In the genomic region with DNA sequence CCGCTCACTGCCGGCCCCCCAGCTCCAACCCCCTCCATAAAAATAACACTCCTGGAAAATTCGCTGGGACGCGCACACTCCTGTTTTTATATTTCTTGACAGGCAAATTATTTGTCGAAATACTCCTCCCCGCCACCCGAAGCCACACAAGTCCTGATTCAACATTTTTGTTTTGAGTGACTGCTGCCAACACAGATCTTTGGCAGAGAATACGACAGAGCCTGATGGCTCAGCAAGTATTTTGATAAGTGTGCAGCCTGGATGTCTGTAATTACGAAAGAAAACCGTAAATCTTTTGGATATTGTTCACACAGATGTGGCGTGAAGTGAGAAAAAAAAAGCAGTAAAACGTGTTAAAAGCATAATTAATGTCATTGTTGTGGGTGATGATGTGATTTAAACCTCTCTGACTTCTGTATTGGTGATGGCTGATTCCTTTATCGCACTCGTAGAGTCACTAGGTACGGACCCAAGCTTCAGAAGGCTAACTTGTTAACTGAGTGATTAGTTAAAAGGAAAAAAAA, we compare ENCODE assay signal across 18 cellular contexts.
DNase-seq lines count a peak whose midpoint lies in the region; TF ChIP-seq lines count a peak whose summit lies in the region.
"Had no signal": no experiment of that assay in that cellular context is flagged by ENCODE, and none has a peak within 500 bp of the region (broad histone marks: within the 10 kb centered on the region; RNA-seq: fewer than 3 reads in every experiment).

No MANE protein-coding gene starts in this region.

- no peaks in the 10 kb centered on the region for H3K27me3 ChIP-seq in A673 (replicated peaks; ENCODE audit: insufficient read depth, low read depth, low read length, poor library complexity)
- H3K27me3 ChIP-seq: BLaER1 had no signal

- H3K36me3 Mint-ChIP-seq in nephron (ENCODE audit: low read depth) (no peaks in the 10 kb centered on the region), MCF 10A (ENCODE audit: insufficient read depth, unreplicated experiment) (no peaks in the 10 kb centered on the region)
- H3K36me3 Mint-ChIP-seq: CD8-positive, alpha-beta T cell had no signal

- intact Hi-C loops in A673 (cut with micrococcal nuclease; ENCODE audit: unreplicated experiment), result loop anchor here (5.0 kb wide), 1 partner anchor 238 kb away; the partner anchor contains the start of gene CUX2
- intact Hi-C loops in MCF 10A (cut with micrococcal nuclease), result no loop called here

- peak overlapping the region; percentile 28 to 72 (median 61) for H3K27ac Mint-ChIP-seq in nephron
- H3K27ac Mint-ChIP-seq in MCF 10A (ENCODE audit: low read depth, unreplicated experiment), result no peak overlapping the region
- H3K27ac Mint-ChIP-seq: CD8-positive, alpha-beta T cell had no signal

- H3K27ac ChIP-seq in A673 (ENCODE audit: low read depth, low read length, poor library complexity, severe bottlenecking), result no peak overlapping the region
- H3K27ac ChIP-seq in RWPE1, result no peak overlapping the region
- H3K27ac ChIP-seq: BLaER1 had no signal

- no peak overlapping the region for H3K4me3 ChIP-seq in A673 (ENCODE audit: low read depth, low read length, poor library complexity, severe bottlenecking)
- H3K4me3 ChIP-seq: BLaER1 had no signal

- no TSS peak for BruUV-seq in A673 (replicated peaks; lab: Mats Ljungman, UMichigan)
- BruUV-seq in MCF 10A (replicated peaks; lab: Mats Ljungman, UMichigan), result no TSS peak

- CTCF ChIA-PET in A673 (lab: Charles Lee), result interaction anchor here (2.3 kb wide), 1 partner anchor 29 kb away, joined by 5 read pairs; no protein-coding TSS in a partner anchor
- CTCF ChIA-PET in MCF 10A (lab: Yijun Ruan, JAX), result interaction anchor here (0.7 to 1.2 kb wide), 2 partner anchors 9 to 691 kb away, joined by 3 read pairs; no protein-coding TSS in a partner anchor
- CTCF ChIA-PET in RWPE1 (lab: Yijun Ruan, JAX), result no interaction called here

- H3K9me3 Mint-ChIP-seq in nephron, result no peaks in the 10 kb centered on the region
- H3K9me3 Mint-ChIP-seq in MCF 10A (ENCODE audit: unreplicated experiment), result no peaks in the 10 kb centered on the region
- H3K9me3 Mint-ChIP-seq: CD8-positive, alpha-beta T cell had no signal

- H3K27me3 Mint-ChIP-seq in nephron (ENCODE audit: low read depth), result peaks cover 10% of the 10 kb centered on the region
- H3K27me3 Mint-ChIP-seq in MCF 10A (ENCODE audit: insufficient read depth, unreplicated experiment), result peaks cover 20% of the 10 kb centered on the region

- peak; percentile 52 for DNase-seq in A673 (ENCODE audit: low spot score)
- DNase-seq in NCI-H1417 treated with DMSO at 0.1 percent for 48 hours (lab: John Stamatoyannopoulos, UW), result peak; percentile 66
- DNase-seq in RPMI8226, result peak; percentile 68
- no peak for DNase-seq in MCF 10A (ENCODE audit: unreplicated experiment)
- no peak for DNase-seq in KBM-7
- no peak for DNase-seq in RWPE1 (ENCODE audit: low spot score)
- no peak for DNase-seq in kidney glomerular epithelial cell (lab: John Stamatoyannopoulos, UW)
- DNase-seq: 8988T; CD8-positive, alpha-beta T cell; DMS79 treated with DMSO at 0.1 percent for 48 hours; HCEC 1CT; KG1; NCI-H187; NCI-H446 treated with DMSO at 0.1 percent for 48 hours; NCI-H748 treated with DMSO at 0.1 percent for 48 hours; SIG-M5 had no signal

- TF ChIP-seq CTCF in A673 (conservative IDR thresholded peaks at IDR 0.05; ENCODE audit: low read depth, low read length) (no peak), nephron (IDR thresholded peaks at IDR 0.05; ENCODE audit: unreplicated experiment in 3 of 3) (no peak), MCF 10A (IDR thresholded peaks at IDR 0.05; ENCODE audit: unreplicated experiment) (no peak), RWPE1 (conservative IDR thresholded peaks at IDR 0.05; ENCODE audit: low read depth) (no peak)

- H3K4me1 Mint-ChIP-seq in nephron (peaks cover 37% of the 10 kb centered on the region), MCF 10A (ENCODE audit: insufficient read depth, unreplicated experiment) (peaks cover 16% of the 10 kb centered on the region)

- in situ Hi-C loops in KBM-7 (cut with MboI; ENCODE audit: low pct_unique_long_range_greater_than_20kb, low sequenced_read_pairs), result no loop called here

- H3K9me3 ChIP-seq in A673 (ENCODE audit: low read depth, low read length, poor library complexity, severe bottlenecking), result no peaks in the 10 kb centered on the region
- H3K9me3 ChIP-seq: BLaER1 had no signal

- peak overlapping the region in 2 of 3 experiments; percentile 5 to 25 for H3K4me3 Mint-ChIP-seq in nephron
- H3K4me3 Mint-ChIP-seq in MCF 10A (ENCODE audit: unreplicated experiment), result no peak overlapping the region
- H3K4me3 Mint-ChIP-seq: CD8-positive, alpha-beta T cell had no signal

- no peaks in the 10 kb centered on the region for H3K36me3 ChIP-seq in A673 (ENCODE audit: insufficient read depth, low read length, poor library complexity, severe bottlenecking)
- H3K36me3 ChIP-seq: BLaER1 had no signal

- POLR2A ChIA-PET in A673 (lab: Charles Lee; ENCODE audit: low non-redundant PET) (interaction anchor here (0.5 to 0.6 kb wide), 2 partner anchors 208 to 540 kb away, joined by 6 to 7 read pairs; no protein-coding TSS in a partner anchor), MCF 10A (lab: Yijun Ruan, JAX) (interaction anchor here (0.7 kb wide), 1 partner anchor 72 kb away, joined by 3 read pairs; no protein-coding TSS in a partner anchor), RWPE1 (lab: Yijun Ruan, JAX; ENCODE audit: low non-redundant PET) (no interaction called here)

- H3K4me1 ChIP-seq in A673 (ENCODE audit: insufficient read depth, low read length, poor library complexity, severe bottlenecking), result peaks cover 7% of the 10 kb centered on the region

Comparison
In these comparisons a context has a peak if more than half of its experiments do, and no peak if none do; other contexts are left out.
1. DNase-seq: peak in A673 (single experiment), NCI-H1417 treated with DMSO at 0.1 percent for 48 hours (single experiment) and RPMI8226 (single experiment); none in MCF 10A (single experiment), KBM-7 (single experiment), RWPE1 (single experiment) and kidney glomerular epithelial cell (single experiment).